8 cellular contexts compared by ENCODE assay signal in the genomic region with DNA sequence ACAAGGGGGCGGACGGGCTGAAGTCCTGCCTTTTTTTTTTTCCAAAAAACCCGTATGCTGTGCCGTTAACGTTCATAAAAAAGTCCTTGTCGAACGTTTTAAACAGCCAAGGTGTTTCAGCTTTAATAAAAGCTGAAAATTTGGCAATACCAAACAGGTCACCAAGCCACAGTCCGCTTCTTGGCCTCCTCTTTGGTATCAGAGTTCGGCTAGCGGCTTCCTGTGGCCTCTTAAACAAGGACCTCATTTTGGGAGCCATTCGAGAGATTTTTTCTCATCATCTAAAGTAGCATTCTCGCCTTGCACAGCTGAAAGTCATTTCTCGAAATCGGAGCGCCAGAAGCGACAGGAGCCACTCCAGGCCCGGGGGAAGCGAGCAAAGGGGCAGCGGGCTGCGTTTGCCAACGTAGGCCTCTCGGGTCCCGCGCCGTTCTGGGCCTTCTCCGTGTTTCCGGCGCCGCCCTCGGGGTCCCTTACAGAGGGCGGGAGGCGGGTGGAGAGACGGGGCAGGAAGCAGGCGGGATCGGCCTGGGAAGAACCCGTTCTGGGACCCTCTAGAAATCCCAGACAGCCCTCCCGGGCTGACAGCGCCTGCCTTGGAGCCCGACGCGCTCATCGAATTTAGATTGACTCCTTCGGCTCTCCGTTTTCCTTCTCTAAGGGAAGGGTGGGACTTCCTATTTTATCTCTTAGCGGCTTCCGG. TPM values are rescaled to one million over a fixed set of nuclear protein-coding genes. Genes with fewer than 3 reads are reported as not detected.
A peak's percentile ranks its signal among the peaks of the same experiment; 100 is the strongest.
DNase-seq lines count a peak whose midpoint lies in the region; ATAC-seq, FAIRE-seq and TF ChIP-seq lines count a peak whose summit lies in the region.

No MANE protein-coding gene starts in this region.

- WGBS in stomach, 5 donors = 1 to 2% (median 1%) methylated on average over 41 to 46 of the region's 46 CpGs

- H3K27ac Mint-ChIP-seq in CD4-positive, alpha-beta T cell = peak overlapping the region; percentile 100
- H3K27ac Mint-ChIP-seq in activated T-cell treated with anti-CD3 and anti-CD28 coated beads, Interleukin-2, amount 50 U/mL, for 72 hours = peak overlapping the region; percentile 98
- H3K27ac Mint-ChIP-seq in neural crest cell (ENCODE audit: unreplicated experiment) = peak overlapping the region; percentile 99

- H3K9me3 Mint-ChIP-seq in CD4-positive, alpha-beta T cell = peaks cover 3% of the 10 kb centered on the region
- H3K9me3 Mint-ChIP-seq in activated T-cell treated with anti-CD3 and anti-CD28 coated beads, Interleukin-2, amount 50 U/mL, for 72 hours = peaks cover 2% of the 10 kb centered on the region in 2 donors
- H3K9me3 Mint-ChIP-seq in neural crest cell = no peaks in the 10 kb centered on the region

- no peak for TF ChIP-seq POLR2A in stomach (IDR thresholded peaks at IDR 0.05)

- intact Hi-C loops in CD4-positive, alpha-beta T cell (cut with DNase I, micrococcal nuclease) = loop anchor here (1.0 to 10.0 kb wide), 8 partner anchors 98 to 1898 kb away; a partner anchor contains a TSS
- intact Hi-C loops in stomach (cut with DNase I; ENCODE audit: low total_unique reads) = no loop called here

- peaks cover 0 to 21% (median 15%) of the 10 kb centered on the region in 4 donors for H3K36me3 ChIP-seq in stomach

- TF ChIP-seq CTCF in CD4-positive, alpha-beta T cell (IDR thresholded peaks at IDR 0.05) = no peak
- no peak for TF ChIP-seq CTCF in fibroblast of mammary gland (conservative IDR thresholded peaks at IDR 0.05; ENCODE audit: control insufficient read depth, insufficient read depth, low read depth, low read length)
- no peak for TF ChIP-seq CTCF in neural crest cell (conservative IDR thresholded peaks at IDR 0.05)
- TF ChIP-seq CTCF in stomach (IDR thresholded peaks at IDR 0.05) = no peak

- H3K4me1 Mint-ChIP-seq in CD4-positive, alpha-beta T cell (ENCODE audit: low read depth) = peaks cover 72% of the 10 kb centered on the region
- H3K4me1 Mint-ChIP-seq in activated T-cell treated with anti-CD3 and anti-CD28 coated beads, Interleukin-2, amount 50 U/mL, for 72 hours (ENCODE audit: low read depth) = peaks cover 60% of the 10 kb centered on the region
- peaks cover 30% of the 10 kb centered on the region for H3K4me1 Mint-ChIP-seq in neural crest cell

- CTCF ChIA-PET in CD4-positive, alpha-beta T cell (lab: Charles Lee) = interaction anchor here (0.7 kb wide), 1 partner anchor 27 kb away, joined by 3 read pairs; no protein-coding TSS in a partner anchor

- H3K4me1 ChIP-seq in stomach = peaks cover 14 to 33% (median 29%) of the 10 kb centered on the region in 4 donors

- peak; percentile 51 to 74 (median 62) for DNase-seq in CD4-positive, alpha-beta T cell
- DNase-seq in GM19239 (ENCODE audit: insufficient read length, low spot score) (peak; percentile 28), OCI-M2 (lab: John Stamatoyannopoulos, UW; ENCODE audit: unreplicated experiment) (peak; percentile 30), fibroblast of mammary gland (ENCODE audit: low read depth) (peak; percentile 62), neural crest cell (ENCODE audit: low read depth, low spot score) (peak; percentile 52), stomach (peak; percentile 68)
- peak; percentile 74 to 77 for DNase-seq in activated T-cell treated with anti-CD3 and anti-CD28 coated beads, Interleukin-2, amount 50 U/mL, for 72 hours

- peak overlapping the region; percentile 96 for H3K27ac ChIP-seq in CD4-positive, alpha-beta T cell (ENCODE audit: low read depth, low read length)
- peak overlapping the region; percentile 92 to 99 (median 98) for H3K27ac ChIP-seq in stomach

- no peak for TF ChIP-seq EP300 in stomach (IDR thresholded peaks at IDR 0.05)

- peak; percentile 49 for ATAC-seq in CD4-positive, alpha-beta T cell (ENCODE audit: poor library complexity)
- peak; percentile 29 for ATAC-seq in HG03442 (IDR thresholded peaks at IDR 0.05; ENCODE audit: unreplicated experiment)
- peak; percentile 45 to 52 for ATAC-seq in activated T-cell treated with anti-CD3 and anti-CD28 coated beads, Interleukin-2, amount 50 U/mL, for 72 hours (replicated peaks in 1 of 2)

- no peaks in the 10 kb centered on the region for H3K9me3 ChIP-seq in CD4-positive, alpha-beta T cell (ENCODE audit: control insufficient read depth, low read length)
- H3K9me3 ChIP-seq in stomach = no peaks in the 10 kb centered on the region

- peak overlapping the region; percentile 93 for H3K4me3 ChIP-seq in fibroblast of mammary gland (ENCODE audit: control insufficient read depth, low read depth, low read length)
- H3K4me3 ChIP-seq in stomach = peak overlapping the region; percentile 90 to 95 (median 93)

- H3K27me3 ChIP-seq in CD4-positive, alpha-beta T cell (ENCODE audit: control insufficient read depth, insufficient read depth, low read length) = no peaks in the 10 kb centered on the region
- H3K27me3 ChIP-seq in stomach = no peaks in the 10 kb centered on the region

- POLR2A ChIA-PET in CD4-positive, alpha-beta T cell (lab: Charles Lee) = interaction anchor here (0.6 to 3.3 kb wide), 17 partner anchors 9 to 651 kb away, joined by 3 to 53 read pairs (median 7); a partner anchor contains a TSS

- no peak for FAIRE-seq in GM19239 (lab: Jason Lieb, UNC)

- H3K36me3 Mint-ChIP-seq in CD4-positive, alpha-beta T cell (ENCODE audit: low read depth) = peaks cover 59% of the 10 kb centered on the region
- peaks cover 19 to 23% of the 10 kb centered on the region in 2 donors for H3K36me3 Mint-ChIP-seq in activated T-cell treated with anti-CD3 and anti-CD28 coated beads, Interleukin-2, amount 50 U/mL, for 72 hours (ENCODE audit: insufficient read depth in 2 of 2)
- peaks cover 15% of the 10 kb centered on the region for H3K36me3 Mint-ChIP-seq in neural crest cell (ENCODE audit: low read depth)

- H3K27me3 Mint-ChIP-seq in CD4-positive, alpha-beta T cell = no peaks in the 10 kb centered on the region
- no peaks in the 10 kb centered on the region for H3K27me3 Mint-ChIP-seq in activated T-cell treated with anti-CD3 and anti-CD28 coated beads, Interleukin-2, amount 50 U/mL, for 72 hours (ENCODE audit: low read depth)
- no peaks in the 10 kb centered on the region for H3K27me3 Mint-ChIP-seq in neural crest cell (ENCODE audit: low read depth)

- peak overlapping the region; percentile 98 for H3K4me3 Mint-ChIP-seq in CD4-positive, alpha-beta T cell
- peak overlapping the region; percentile 96 to 97 for H3K4me3 Mint-ChIP-seq in activated T-cell treated with anti-CD3 and anti-CD28 coated beads, Interleukin-2, amount 50 U/mL, for 72 hours
- peak overlapping the region; percentile 98 for H3K4me3 Mint-ChIP-seq in neural crest cell

RNA-seq across cellular contexts. Expression of a gene that starts 0.6 kb away (rescaled TPM):
- total RNA-seq in CD4-positive, alpha-beta T cell = 10 to 100 TPM; 23.2 to 24.7 TPM
- total RNA-seq in activated T-cell treated with anti-CD3 and anti-CD28 coated beads, Interleukin-2, amount 50 U/mL, for 72 hours = 10 to 100 TPM; 11.9 to 13.0 TPM
- total RNA-seq in neural crest cell = 13.1 and 13.2 TPM in 2 replicates
- total RNA-seq in stomach = 10 to 100 TPM; 10.7 to 49.0 (median 32.1) TPM
- polyA plus RNA-seq in stomach = 1 to 10 TPM; 2.1 to 2.4 (median 2.2) TPM

Comparison
In these comparisons a context has a peak if more than half of its experiments do, and no peak if none do; other contexts are left out.
1. Peak in every context shown above with its lines: DNase-seq, ATAC-seq, H3K4me3 ChIP-seq and H3K27ac ChIP-seq.